1 cellular context compared by ENCODE assay signal in genomic region chr2:75596784-75597183, GRCh38.
TF ChIP-seq lines count a peak whose summit lies in the region.

No MANE protein-coding gene starts in this region.

TF ChIP-seq in endothelial cell of umbilical vein, 7 proteins besides CTCF, POLR2A, EP300 and RAD21:
- TF ChIP-seq GATA2 (IDR thresholded peaks at IDR 0.05; ENCODE audit: insufficient read depth, insufficient read length, low read depth, low read length): no peak
- TF ChIP-seq MYC (IDR thresholded peaks at IDR 0.05; ENCODE audit: low read depth, low read length): no peak
- no peak for TF ChIP-seq FOS (IDR thresholded peaks at IDR 0.05; ENCODE audit: borderline replicate concordance, insufficient read depth, low read length)
- TF ChIP-seq MAX (IDR thresholded peaks at IDR 0.05; ENCODE audit: insufficient read depth, insufficient read length): no peak
- no peak for TF ChIP-seq POLR2AphosphoS5 (IDR thresholded peaks at IDR 0.05; ENCODE audit: insufficient read depth, low read depth, low read length)
- TF ChIP-seq JUN (IDR thresholded peaks at IDR 0.05; ENCODE audit: borderline replicate concordance, insufficient read depth, insufficient read length, low read depth): no peak
- no peak for TF ChIP-seq EZH2 (IDR thresholded peaks at IDR 0.05; ENCODE audit: borderline replicate concordance, low read depth, low read length, severe bottlenecking)
